ENCODE assay signal across 8 cellular contexts in the genomic region with DNA sequence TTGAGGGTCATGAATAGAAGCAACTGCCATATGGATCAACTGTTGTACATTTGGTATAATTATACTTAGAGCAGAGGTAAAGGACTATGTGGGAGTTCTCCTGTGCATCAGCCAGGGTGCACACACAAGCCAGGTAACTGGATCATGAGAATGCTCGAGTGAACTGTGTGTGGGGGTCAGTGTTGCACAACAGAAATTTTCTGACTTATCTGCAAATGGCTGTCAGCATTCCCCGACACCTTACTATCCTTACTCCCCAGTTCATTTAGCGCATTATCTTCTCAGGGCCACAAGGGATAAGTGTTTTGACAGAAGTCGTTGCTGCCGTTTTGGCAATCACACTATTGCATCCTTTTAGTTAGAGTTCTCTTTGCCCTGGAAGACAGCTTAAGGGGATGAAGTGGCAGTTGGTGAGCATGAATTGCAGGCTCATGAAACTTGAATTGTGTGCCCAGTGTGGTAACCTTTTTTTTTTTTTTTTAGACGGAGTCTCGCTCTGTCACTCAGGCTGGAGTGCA. TPM values are rescaled to one million over a fixed set of nuclear protein-coding genes. Genes with fewer than 3 reads are reported as not detected.
DNase-seq lines count a peak whose midpoint lies in the region; ATAC-seq and TF ChIP-seq lines count a peak whose summit lies in the region.

No MANE protein-coding gene starts in this region.

- peak overlapping the region; percentile 97 for H3K4me3 Mint-ChIP-seq in endodermal cell

- peak overlapping the region; percentile 98 for H3K9ac ChIP-seq in endodermal cell (ENCODE audit: extremely low read depth, low read length, poor library complexity, severe bottlenecking)

- H3K36me3 ChIP-seq in OCI-LY7 (ENCODE audit: insufficient read depth, low read length): peaks cover 61% of the 10 kb centered on the region
- H3K36me3 ChIP-seq in endodermal cell (ENCODE audit: control insufficient read depth, insufficient read depth, low read length): peaks cover 48% of the 10 kb centered on the region

- H3K4me1 ChIP-seq in OCI-LY7 (ENCODE audit: insufficient read depth, low read length, poor library complexity, severe bottlenecking): peaks cover 24% of the 10 kb centered on the region
- H3K4me1 ChIP-seq in endodermal cell (ENCODE audit: control insufficient read depth, insufficient read depth, low read length): no peaks in the 10 kb centered on the region

- H3K36me3 Mint-ChIP-seq in endodermal cell (ENCODE audit: low read depth): peaks cover 38% of the 10 kb centered on the region

- H3K9me2 ChIP-seq in OCI-LY7 (ENCODE audit: insufficient read depth, low read length): no peaks in the 10 kb centered on the region

- intact Hi-C loops in OCI-LY7 (cut with micrococcal nuclease; ENCODE audit: unreplicated experiment): no loop called here
- intact Hi-C loops in posterior vena cava (cut with DNase I): loop anchor here in 1 of 2 donors (5.0 kb wide), 1 partner anchor 38 kb away; no protein-coding TSS in a partner anchor

- DNase-seq in OCI-LY7 (ENCODE audit: low spot score): peak; percentile 13
- no peak for DNase-seq in endodermal cell
- peak; percentile 18 for DNase-seq in posterior vena cava (ENCODE audit: low spot score)
- no peak for DNase-seq in hypothalamus (lab: John Stamatoyannopoulos, UW)
- DNase-seq in NCI-H2081 treated with DMSO at 0.1 percent for 48 hours (lab: John Stamatoyannopoulos, UW): no peak
- no peak for DNase-seq in DMS53 treated with DMSO at 0.1 percent for 48 hours (lab: John Stamatoyannopoulos, UW; ENCODE audit: unreplicated experiment)

- H3K27me3 Mint-ChIP-seq in endodermal cell (ENCODE audit: insufficient read depth): peaks cover 1% of the 10 kb centered on the region

- no peak overlapping the region for H2AFZ ChIP-seq in OCI-LY7 (ENCODE audit: low read length)

- peak overlapping the region; percentile 52 for H3K4me3 ChIP-seq in GM12875 (ENCODE audit: low read depth, low read length)
- H3K4me3 ChIP-seq in OCI-LY7 (ENCODE audit: low read depth, low read length, poor library complexity, severe bottlenecking): peak overlapping the region; percentile 82
- peak overlapping the region; percentile 99 for H3K4me3 ChIP-seq in endodermal cell (ENCODE audit: low read length)

- 88 to 91% methylated on average over 4 to 5 of the region's 7 CpGs for whole genome bisulfite sequencing in endodermal cell (ENCODE audit: insufficient coverage in 1 of 2, insufficient read length in 1 of 2), 2 experiments

- POLR2A ChIA-PET in OCI-LY7 (lab: Charles Lee): interaction anchor here (0.6 to 1.5 kb wide), 4 partner anchors 12 to 86 kb away, joined by 3 to 6 read pairs (median 4); no protein-coding TSS in a partner anchor

- H3K9me3 Mint-ChIP-seq in endodermal cell: no peaks in the 10 kb centered on the region

- H3K27ac ChIP-seq in OCI-LY7 (ENCODE audit: low read depth, low read length, poor library complexity, severe bottlenecking) (no peak overlapping the region), endodermal cell (ENCODE audit: low read depth, low read length) (no peak overlapping the region)

- H3K27me3 ChIP-seq in endodermal cell (ENCODE audit: control insufficient read depth, insufficient read depth, low read length, poor library complexity, severe bottlenecking): no peaks in the 10 kb centered on the region

- peaks cover 65% of the 10 kb centered on the region for H3K79me2 ChIP-seq in OCI-LY7 (ENCODE audit: insufficient read depth, low read depth, low read length)

- peaks cover 10% of the 10 kb centered on the region for H3K4me1 Mint-ChIP-seq in endodermal cell

- TSS peak; percentile 80 for BruUV-seq in OCI-LY7 (replicated peaks; lab: Mats Ljungman, UMichigan)

- CTCF ChIA-PET in OCI-LY7 (lab: Charles Lee; ENCODE audit: unreplicated experiment): no interaction called here

- H3K9me3 ChIP-seq in OCI-LY7 (ENCODE audit: low read length): peaks cover 4% of the 10 kb centered on the region; the same call in 1 of the 2 replicates
- no peaks in the 10 kb centered on the region for H3K9me3 ChIP-seq in endodermal cell (ENCODE audit: control insufficient read depth, low read length)

- peaks cover 8% of the 10 kb centered on the region; the same call in 1 of the 2 replicates for H4K20me1 ChIP-seq in OCI-LY7 (ENCODE audit: insufficient read depth, low read length)

- peak overlapping the region; percentile 96 for H3K4me2 ChIP-seq in OCI-LY7 (ENCODE audit: low read length)

- no peak for ATAC-seq in GM19467 (IDR thresholded peaks at IDR 0.05; ENCODE audit: unreplicated experiment)

- peak overlapping the region; percentile 98 for H3K27ac Mint-ChIP-seq in endodermal cell

- TF ChIP-seq CTCF in GM12875 (IDR thresholded peaks at IDR 0.05; ENCODE audit: borderline replicate concordance, insufficient read depth, low read depth, low read length): no peak
- TF ChIP-seq CTCF in OCI-LY7 (conservative IDR thresholded peaks at IDR 0.05; ENCODE audit: low read length): no peak
- TF ChIP-seq CTCF in endodermal cell (conservative IDR thresholded peaks at IDR 0.05): no peak

RNA-seq across cellular contexts. Expression of a gene that starts 1.7 kb away (rescaled TPM):
- total RNA-seq in OCI-LY7 (2014; rRNA removed; shearing (Covaris generic)): 164 and 256 TPM in 2 replicates
- total RNA-seq in OCI-LY7 (2022): 412 and 451 TPM in 2 replicates
- 100 to 1,000 TPM; 389 to 615 TPM for total RNA-seq in endodermal cell
- polyA plus RNA-seq in endodermal cell (2013, experiment 1 of 2): 314 TPM
- 288 TPM for polyA plus RNA-seq in endodermal cell (2013, experiment 2 of 2)
- 100 to 1,000 TPM; 525 to 591 TPM for total RNA-seq in posterior vena cava

RNA-seq across cellular contexts. Expression of a gene that starts 19.6 kb away (rescaled TPM):
- 0.21 TPM in 1 of 2 replicates, not detected in the other for total RNA-seq in OCI-LY7 (2014; rRNA removed; shearing (Covaris generic))
- not detected in 2 replicates for total RNA-seq in OCI-LY7 (2022)
- not detected for total RNA-seq in endodermal cell
- not detected for polyA plus RNA-seq in endodermal cell (2013, experiment 1 of 2)
- polyA plus RNA-seq in endodermal cell (2013, experiment 2 of 2): not detected
- not detected for total RNA-seq in posterior vena cava

RNA-seq across cellular contexts. Expression of a gene that starts 32.2 kb away (rescaled TPM):
- 12.1 and 17.0 TPM in 2 replicates for total RNA-seq in OCI-LY7 (2014; rRNA removed; shearing (Covaris generic))
- total RNA-seq in OCI-LY7 (2022) (27.4 and 31.4 TPM in 2 replicates), endodermal cell (10 to 100 TPM; 38.9 to 41.4 TPM), posterior vena cava (10 to 100 TPM; 22.0 to 22.5 TPM)
- polyA plus RNA-seq in endodermal cell (2013, experiment 1 of 2): 43.0 TPM
- polyA plus RNA-seq in endodermal cell (2013, experiment 2 of 2): 45.7 TPM

Comparison
In these comparisons a context has a peak if more than half of its experiments do, and no peak if none do; other contexts are left out.
1. DNase-seq: peak in OCI-LY7 (single experiment) and posterior vena cava (single experiment); none in endodermal cell (single experiment), hypothalamus (0 of 51), NCI-H2081 treated with DMSO at 0.1 percent for 48 hours (single experiment) and DMS53 treated with DMSO at 0.1 percent for 48 hours (single experiment).
2. Peak in every context shown above with its lines, with median percentiles within 50 percentile points of each other: H3K4me3 ChIP-seq.